ENCODE assay signal across 11 cellular contexts in genomic region chr20:58542034-58542410, GRCh38. TPM values are rescaled to one million over a fixed set of nuclear protein-coding genes. Genes with fewer than 3 reads are reported as not detected.
DNase-seq lines count a peak whose midpoint lies in the region; ATAC-seq and TF ChIP-seq lines count a peak whose summit lies in the region.
"Not testable (repeated sequence)": the region's sequence is repeated elsewhere in the genome, so short reads cannot be mapped to it uniquely, and the experiment has no call there.
"Had no signal": no experiment of that assay in that cellular context is flagged by ENCODE, and none has a peak within 500 bp of the region (broad histone marks: within the 10 kb centered on the region; RNA-seq: fewer than 3 reads in every experiment).

No MANE protein-coding gene starts in this region.

- H3K4me3 Mint-ChIP-seq in activated T-helper 17 cell treated with anti-CD3 and anti-CD28 coated beads, Interleukin-2, amount 50 U/mL, for 72 hours = peak overlapping the region; percentile 29
- H3K4me3 Mint-ChIP-seq in natural killer cell treated with Interleukin-12 subunit alpha and Interleukin-12 subunit beta and Interleukin-15 and Interleukin-18, amount 100 ng/mL, for 72 hours = not testable (repeated sequence)

- H3K27ac Mint-ChIP-seq in activated T-helper 17 cell treated with anti-CD3 and anti-CD28 coated beads, Interleukin-2, amount 50 U/mL, for 72 hours = peak overlapping the region; percentile 17
- H3K27ac Mint-ChIP-seq in natural killer cell treated with Interleukin-12 subunit alpha and Interleukin-12 subunit beta and Interleukin-15 and Interleukin-18, amount 100 ng/mL, for 72 hours = not testable (repeated sequence)

- H3K36me3 Mint-ChIP-seq in activated T-helper 17 cell treated with anti-CD3 and anti-CD28 coated beads, Interleukin-2, amount 50 U/mL, for 72 hours (ENCODE audit: low read depth) = not testable (repeated sequence)
- peaks cover 13% of the 10 kb centered on the region for H3K36me3 Mint-ChIP-seq in natural killer cell treated with Interleukin-12 subunit alpha and Interleukin-12 subunit beta and Interleukin-15 and Interleukin-18, amount 100 ng/mL, for 72 hours

- not testable (repeated sequence) for H3K27me3 Mint-ChIP-seq in activated T-helper 17 cell treated with anti-CD3 and anti-CD28 coated beads, Interleukin-2, amount 50 U/mL, for 72 hours
- H3K27me3 Mint-ChIP-seq in natural killer cell treated with Interleukin-12 subunit alpha and Interleukin-12 subunit beta and Interleukin-15 and Interleukin-18, amount 100 ng/mL, for 72 hours = peaks cover 11 to 14% of the 10 kb centered on the region in 2 donors

- ATAC-seq in activated CD4-positive, CD25-positive, alpha-beta regulatory T cell treated with anti-CD3 and anti-CD28 coated beads, Interleukin-2, amount 50 U/mL, for 24 hours = peak; percentile 70 to 89
- peak; percentile 84 for ATAC-seq in activated T-helper 17 cell treated with anti-CD3 and anti-CD28 coated beads, Interleukin-2, amount 50 U/mL, for 72 hours (replicated peaks)
- peak; percentile 40 to 68 for ATAC-seq in natural killer cell treated with Interleukin-12 subunit alpha and Interleukin-12 subunit beta and Interleukin-15 and Interleukin-18, amount 100 ng/mL, for 72 hours

- H3K9me3 Mint-ChIP-seq in activated T-helper 17 cell treated with anti-CD3 and anti-CD28 coated beads, Interleukin-2, amount 50 U/mL, for 72 hours; natural killer cell treated with Interleukin-12 subunit alpha and Interleukin-12 subunit beta and Interleukin-15 and Interleukin-18, amount 100 ng/mL, for 72 hours: not testable (repeated sequence)

- H3K4me3 ChIP-seq in epithelial cell of esophagus (ENCODE audit: low read length) = not testable (repeated sequence)

- not testable (repeated sequence) for TF ChIP-seq CTCF in epithelial cell of esophagus (IDR thresholded peaks at IDR 0.05; ENCODE audit: insufficient read depth, low read depth, low read length, missing control alignments)

- H3K4me1 Mint-ChIP-seq in activated T-helper 17 cell treated with anti-CD3 and anti-CD28 coated beads, Interleukin-2, amount 50 U/mL, for 72 hours; natural killer cell treated with Interleukin-12 subunit alpha and Interleukin-12 subunit beta and Interleukin-15 and Interleukin-18, amount 100 ng/mL, for 72 hours (ENCODE audit: low read depth in 2 of 2): not testable (repeated sequence)

- DNase-seq in A172 (ENCODE audit: low spot score) (peak; percentile 67), HCEC 1CT (peak; percentile 33), MV-4-11 (lab: John Stamatoyannopoulos, UW) (peak; percentile 73), epithelial cell of esophagus (ENCODE audit: low read depth) (peak; percentile 58)
- DNase-seq in natural killer cell treated with Interleukin-12 subunit alpha and Interleukin-12 subunit beta and Interleukin-15 and Interleukin-18, amount 100 ng/mL, for 72 hours (ENCODE audit: low spot score) = peak; percentile 46
- peak in 2 of 3 experiments; percentile 2 to 32 for DNase-seq in stimulated activated CD4-positive, alpha-beta T cell treated with anti-CD3 and anti-CD28 coated beads, TNF-alpha, amount 100 ng/mL, for 24 hours (ENCODE audit: low read depth in 3 of 3)

RNA-seq across cellular contexts. Expression of gene APCDD1L, which starts 26.8 kb away (rescaled TPM):
- 0.78 and 2.4 TPM in 2 replicates for total RNA-seq in A172 (2014; rRNA removed; shearing (Covaris generic))
- total RNA-seq in activated T-helper 17 cell treated with anti-CD3 and anti-CD28 coated beads, Interleukin-2, amount 50 U/mL, for 72 hours = not detected
- not detected for total RNA-seq in natural killer cell treated with Interleukin-12 subunit alpha and Interleukin-12 subunit beta and Interleukin-15 and Interleukin-18, amount 100 ng/mL, for 72 hours
- total RNA-seq: activated T-helper 1 cell treated with anti-CD3 and anti-CD28 coated beads, Interleukin-12 subunit alpha, Interleukin-12 subunit beta, Interleukin-2, Interleukin-4 antibody, amounts not matched to agents 30 ng/mL and 10 ng/mL and 1 ng/mL, durations not matched to agents 14 hours and 24 hours and 36 hours; dermis microvascular lymphatic vessel endothelial cell; mesothelial cell of epicardium had no signal

Comparison
In these comparisons a context has a peak if more than half of its experiments do, and no peak if none do; other contexts are left out.
1. DNase-seq: peak in every context shown above with its lines; median percentile 73 in MV-4-11; 67 in A172; 58 in epithelial cell of esophagus; 46 in natural killer cell treated with Interleukin-12 subunit alpha and Interleukin-12 subunit beta and Interleukin-15 and Interleukin-18, amount 100 ng/mL, for 72 hours; 33 in HCEC 1CT; 17 in stimulated activated CD4-positive, alpha-beta T cell treated with anti-CD3 and anti-CD28 coated beads, TNF-alpha, amount 100 ng/mL, for 24 hours.